13 cellular contexts compared by ENCODE assay signal in the genomic region with DNA sequence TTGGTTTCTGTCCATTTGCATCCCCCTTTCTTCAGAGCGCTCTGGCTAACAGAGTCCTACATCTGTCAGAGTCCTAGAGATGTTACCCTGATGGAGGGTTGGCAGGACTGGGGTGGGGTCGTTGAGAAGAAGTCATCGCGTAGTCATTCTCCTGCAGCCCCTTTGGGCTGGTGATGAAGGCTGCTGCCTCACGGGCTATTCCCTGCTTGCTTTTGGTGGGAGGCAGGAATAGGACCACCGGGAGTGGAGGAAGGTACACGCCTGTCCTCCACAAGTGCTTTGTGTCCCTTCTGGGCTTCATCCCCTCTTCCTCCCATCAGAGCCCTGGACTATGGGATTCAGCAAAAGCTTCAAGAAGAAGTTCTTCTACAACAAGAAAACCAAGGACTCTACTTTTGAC. TPM values are rescaled to one million over a fixed set of nuclear protein-coding genes. Genes with fewer than 3 reads are reported as not detected.
A peak's percentile ranks its signal among the peaks of the same experiment; 100 is the strongest.
DNase-seq lines count a peak whose midpoint lies in the region; ATAC-seq lines count a peak whose summit lies in the region.
"Had no signal": no experiment of that assay in that cellular context is flagged by ENCODE, and none has a peak within 500 bp of the region (broad histone marks: within the 10 kb centered on the region; RNA-seq: fewer than 3 reads in every experiment).

No MANE protein-coding gene starts in this region.

- no peaks in the 10 kb centered on the region for H3K27me3 ChIP-seq in neuronal stem cell (ENCODE audit: control insufficient read depth in 3 of 3, insufficient read depth in 3 of 3, low read depth in 1 of 3, low read length in 3 of 3)

- peak overlapping the region; percentile 38 for H3K27ac Mint-ChIP-seq in activated naive CD8-positive, alpha-beta T cell
- H3K27ac Mint-ChIP-seq in activated naive CD8-positive, alpha-beta T cell treated with anti-CD3 and anti-CD28 coated beads, Interleukin-2, amount 50 U/mL, for 24 hours = no peak overlapping the region
- peak overlapping the region in 2 of 3 donors; percentile 28 to 31 for H3K27ac Mint-ChIP-seq in IgD-negative memory B cell
- H3K27ac Mint-ChIP-seq in activated T-helper 17 cell treated with anti-CD3 and anti-CD28 coated beads, Interleukin-2, amount 50 U/mL, for 72 hours = peak overlapping the region; percentile 78

- no peak for ATAC-seq in activated naive CD8-positive, alpha-beta T cell treated with anti-CD3 and anti-CD28 coated beads, Interleukin-2, amount 50 U/mL, for 24 hours
- ATAC-seq in activated T-helper 17 cell treated with anti-CD3 and anti-CD28 coated beads, Interleukin-2, amount 50 U/mL, for 72 hours (replicated peaks) = no peak
- no peak for ATAC-seq in HG03439 (IDR thresholded peaks at IDR 0.05; ENCODE audit: unreplicated experiment)

- H3K4ac ChIP-seq in neuronal stem cell (ENCODE audit: low read length) = no peak overlapping the region

- H3K14ac ChIP-seq in neuronal stem cell (ENCODE audit: low read length) = no peak overlapping the region

- H3K9me3 ChIP-seq in neuronal stem cell (replicated peaks in 1 of 2; ENCODE audit: control insufficient read depth in 2 of 2, insufficient read depth in 1 of 2, low read depth in 1 of 2, low read length in 2 of 2) = no peaks in the 10 kb centered on the region
- H3K9me3 ChIP-seq: Caco-2, HAP-1 had no signal

- H3K4me3 ChIP-seq in neuronal stem cell (ENCODE audit: low read length in 2 of 2) = no peak overlapping the region
- H3K4me3 ChIP-seq: HAP-1 had no signal

- no peak overlapping the region for H2AK5ac ChIP-seq in neuronal stem cell (ENCODE audit: low read depth, low read length)

- H2BK12ac ChIP-seq in neuronal stem cell (ENCODE audit: low read length) = no peak overlapping the region

- no peak overlapping the region for H2BK120ac ChIP-seq in neuronal stem cell (ENCODE audit: low read depth, low read length)

- peaks cover 49 to 96% of the 10 kb centered on the region in 2 donors for H3K36me3 ChIP-seq in neuronal stem cell (replicated peaks in 1 of 2; ENCODE audit: control insufficient read depth in 2 of 2, insufficient read depth in 2 of 2, low read length in 2 of 2)

- H2BK5ac ChIP-seq in neuronal stem cell (ENCODE audit: low read length) = no peak overlapping the region

- no peak overlapping the region for H3K4me2 ChIP-seq in neuronal stem cell (ENCODE audit: insufficient read depth, low read length, poor library complexity, severe bottlenecking)

- no peak overlapping the region for H4K91ac ChIP-seq in neuronal stem cell (ENCODE audit: low read depth, low read length, poor library complexity)

- peaks cover 2% of the 10 kb centered on the region for H3K79me1 ChIP-seq in neuronal stem cell (ENCODE audit: low read depth, low read length)

- no peaks in the 10 kb centered on the region for H3K36me3 Mint-ChIP-seq in activated naive CD8-positive, alpha-beta T cell
- H3K36me3 Mint-ChIP-seq in activated naive CD8-positive, alpha-beta T cell treated with anti-CD3 and anti-CD28 coated beads, Interleukin-2, amount 50 U/mL, for 24 hours (ENCODE audit: low read depth) = peaks cover 15% of the 10 kb centered on the region
- peaks cover 2% of the 10 kb centered on the region for H3K36me3 Mint-ChIP-seq in IgD-negative memory B cell
- H3K36me3 Mint-ChIP-seq in activated T-helper 17 cell treated with anti-CD3 and anti-CD28 coated beads, Interleukin-2, amount 50 U/mL, for 72 hours (ENCODE audit: low read depth) = peaks cover 95% of the 10 kb centered on the region

- H2AFZ ChIP-seq in neuronal stem cell (ENCODE audit: low read length) = no peak overlapping the region

- no peaks in the 10 kb centered on the region for H3K27me3 Mint-ChIP-seq in activated naive CD8-positive, alpha-beta T cell
- no peaks in the 10 kb centered on the region for H3K27me3 Mint-ChIP-seq in activated naive CD8-positive, alpha-beta T cell treated with anti-CD3 and anti-CD28 coated beads, Interleukin-2, amount 50 U/mL, for 24 hours
- H3K27me3 Mint-ChIP-seq in IgD-negative memory B cell = no peaks in the 10 kb centered on the region
- H3K27me3 Mint-ChIP-seq in activated T-helper 17 cell treated with anti-CD3 and anti-CD28 coated beads, Interleukin-2, amount 50 U/mL, for 72 hours = no peaks in the 10 kb centered on the region
- H3K27me3 Mint-ChIP-seq: CD8-positive, alpha-beta memory T cell had no signal

- H3K18ac ChIP-seq in neuronal stem cell (ENCODE audit: low read length) = no peak overlapping the region

- no CpG with 5 or more reads among the region's 7 CpGs for WGBS in neuronal stem cell (ENCODE audit: extremely low coverage in 2 of 2, insufficient read length in 2 of 2, insufficient replicate concordance in 1 of 2), 2 donors

- no peak for DNase-seq in activated naive CD8-positive, alpha-beta T cell treated with anti-CD3 and anti-CD28 coated beads, Interleukin-2, amount 50 U/mL, for 24 hours
- DNase-seq in neuronal stem cell (ENCODE audit: low spot score) = no peak
- DNase-seq in activated CD4-positive, CD25-positive, alpha-beta regulatory T cell (lab: John Stamatoyannopoulos, UW) = no peak
- DNase-seq: Caco-2; CD8-positive, alpha-beta memory T cell; DMS53; GF-D8 had no signal

- peak overlapping the region; percentile 18 for H3K23ac ChIP-seq in neuronal stem cell (ENCODE audit: low read depth, low read length, poor library complexity)

- peaks cover 2% of the 10 kb centered on the region for H3K4me1 Mint-ChIP-seq in activated naive CD8-positive, alpha-beta T cell (ENCODE audit: low read depth)
- H3K4me1 Mint-ChIP-seq in activated naive CD8-positive, alpha-beta T cell treated with anti-CD3 and anti-CD28 coated beads, Interleukin-2, amount 50 U/mL, for 24 hours = no peaks in the 10 kb centered on the region
- H3K4me1 Mint-ChIP-seq in IgD-negative memory B cell = peaks cover 0 to 8% (median 0%) of the 10 kb centered on the region in 3 donors
- no peaks in the 10 kb centered on the region for H3K4me1 Mint-ChIP-seq in activated T-helper 17 cell treated with anti-CD3 and anti-CD28 coated beads, Interleukin-2, amount 50 U/mL, for 72 hours
- H3K4me1 Mint-ChIP-seq: CD14-positive monocyte had no signal

- H3K9me3 Mint-ChIP-seq in activated naive CD8-positive, alpha-beta T cell (ENCODE audit: low read depth) = no peaks in the 10 kb centered on the region
- H3K9me3 Mint-ChIP-seq in activated naive CD8-positive, alpha-beta T cell treated with anti-CD3 and anti-CD28 coated beads, Interleukin-2, amount 50 U/mL, for 24 hours = no peaks in the 10 kb centered on the region
- H3K9me3 Mint-ChIP-seq in IgD-negative memory B cell = no peaks in the 10 kb centered on the region
- no peaks in the 10 kb centered on the region for H3K9me3 Mint-ChIP-seq in activated T-helper 17 cell treated with anti-CD3 and anti-CD28 coated beads, Interleukin-2, amount 50 U/mL, for 72 hours
- H3K9me3 Mint-ChIP-seq: CD14-positive monocyte; CD8-positive, alpha-beta memory T cell had no signal

- H3K4me3 Mint-ChIP-seq in activated naive CD8-positive, alpha-beta T cell = no peak overlapping the region
- H3K4me3 Mint-ChIP-seq in activated naive CD8-positive, alpha-beta T cell treated with anti-CD3 and anti-CD28 coated beads, Interleukin-2, amount 50 U/mL, for 24 hours = no peak overlapping the region
- H3K4me3 Mint-ChIP-seq in IgD-negative memory B cell = no peak overlapping the region
- no peak overlapping the region for H3K4me3 Mint-ChIP-seq in activated T-helper 17 cell treated with anti-CD3 and anti-CD28 coated beads, Interleukin-2, amount 50 U/mL, for 72 hours
- H3K4me3 Mint-ChIP-seq: CD14-positive monocyte; CD8-positive, alpha-beta memory T cell had no signal

- H3K4me1 ChIP-seq in neuronal stem cell (ENCODE audit: control insufficient read depth in 2 of 2, insufficient read depth in 1 of 2, low read depth in 1 of 2, low read length in 2 of 2) = peaks cover 20 to 21% of the 10 kb centered on the region in 2 donors
- H3K4me1 ChIP-seq: Caco-2, HAP-1 had no signal

- H2BK15ac ChIP-seq in neuronal stem cell (ENCODE audit: low read length) = no peak overlapping the region

- no peak overlapping the region for H3K27ac ChIP-seq in neuronal stem cell (replicated peaks; ENCODE audit: low read length)

- H4K8ac ChIP-seq in neuronal stem cell (ENCODE audit: low read depth, low read length) = no peak overlapping the region

- no peak overlapping the region for H3K9ac ChIP-seq in neuronal stem cell (ENCODE audit: low read depth, low read length, poor library complexity)

RNA-seq across cellular contexts. Expression of a gene that starts 20.9 kb away (rescaled TPM):
- 82.4 TPM for polyA plus RNA-seq in IgD-negative memory B cell
- 10 to 100 TPM; 39.2 to 78.5 TPM for total RNA-seq in activated T-helper 17 cell treated with anti-CD3 and anti-CD28 coated beads, Interleukin-2, amount 50 U/mL, for 72 hours
- polyA plus RNA-seq in neuronal stem cell (2013, experiment 1 of 2) = 113 TPM
- 106 TPM for polyA plus RNA-seq in neuronal stem cell (2013, experiment 2 of 2)

RNA-seq across cellular contexts. Expression of a gene that starts 45.8 kb away (rescaled TPM):
- 27.5 TPM for polyA plus RNA-seq in IgD-negative memory B cell
- 10 to 100 TPM; 37.8 to 51.8 TPM for total RNA-seq in activated T-helper 17 cell treated with anti-CD3 and anti-CD28 coated beads, Interleukin-2, amount 50 U/mL, for 72 hours
- 20.1 TPM for polyA plus RNA-seq in neuronal stem cell (2013, experiment 1 of 2)
- polyA plus RNA-seq in neuronal stem cell (2013, experiment 2 of 2) = 18.2 TPM
